In genomic region chr16:2778692-2778958, GRCh38 we compare ENCODE assay signal across 1 cellular context.
TF ChIP-seq lines count a peak whose summit lies in the region.

No MANE protein-coding gene starts in this region.

TF ChIP-seq in H1, 55 proteins besides CTCF, POLR2A, EP300 and RAD21:
- TF ChIP-seq ZNF274 (IDR thresholded peaks at IDR 0.05; ENCODE audit: borderline replicate concordance, extremely low read depth, low read length): no peak
